ENCODE assay signal across 3 cellular contexts in the genomic region with DNA sequence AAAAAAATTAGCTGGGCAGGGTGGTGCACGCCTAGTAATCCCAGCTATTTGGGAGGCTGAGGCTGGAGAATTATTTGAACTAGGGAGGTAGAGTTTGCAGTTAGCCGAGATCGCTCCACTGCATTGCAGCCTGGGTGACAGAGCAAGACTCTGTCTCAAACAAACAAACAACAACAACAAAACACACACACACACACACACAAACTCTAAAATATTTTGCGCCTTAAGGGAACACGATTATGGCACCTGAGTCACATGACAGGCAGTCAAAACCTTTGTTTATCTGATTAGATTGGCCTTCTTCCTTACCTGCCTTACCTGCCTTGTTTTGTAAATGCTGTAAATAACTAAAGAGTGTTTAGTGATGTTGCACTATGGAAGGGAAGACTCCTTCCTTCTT.
"Had no signal": no experiment of that assay in that cellular context is flagged by ENCODE, and none has a peak within 500 bp of the region (broad histone marks: within the 10 kb centered on the region; RNA-seq: fewer than 3 reads in every experiment).

No MANE protein-coding gene starts in this region.

- DNase-seq: GDM1, GF-D8 had no signal

- H3K4me3 ChIP-seq: GM12878 had no signal
